In genomic region chr17:80959330-80960036, GRCh38 we compare ENCODE assay signal across 8 cellular contexts. TPM values are rescaled to one million over a fixed set of nuclear protein-coding genes. Genes with fewer than 3 reads are reported as not detected.
DNase-seq lines count a peak whose midpoint lies in the region; ATAC-seq and TF ChIP-seq lines count a peak whose summit lies in the region.

No MANE protein-coding gene starts in this region.

- peak; percentile 94 for ATAC-seq in Right ventricle myocardium superior (ENCODE audit: poor library complexity)
- ATAC-seq in HG03457 (IDR thresholded peaks at IDR 0.05; ENCODE audit: unreplicated experiment): no peak

- H3K36me3 ChIP-seq in BLaER1 (peaks cover 36% of the 10 kb centered on the region), SK-N-SH (replicated peaks in 1 of 2; ENCODE audit: control insufficient read depth in 1 of 2, insufficient read depth in 2 of 2, low read length in 1 of 2) (peaks cover 0 to 4% of the 10 kb centered on the region in 2 experiments)

- H3K9me3 ChIP-seq in BLaER1 (no peaks in the 10 kb centered on the region; the same call in 1 of the 2 replicates), SK-N-SH (no peaks in the 10 kb centered on the region)

- H3K9me2 ChIP-seq in SK-N-SH: no peaks in the 10 kb centered on the region

- no peaks in the 10 kb centered on the region for H3F3A ChIP-seq in SK-N-SH (replicated peaks; ENCODE audit: insufficient read depth)

- no peaks in the 10 kb centered on the region for H3K79me2 ChIP-seq in SK-N-SH (ENCODE audit: insufficient read depth)

- peaks cover 68% of the 10 kb centered on the region for H3K4me1 ChIP-seq in BLaER1
- peaks cover 0 to 37% of the 10 kb centered on the region in 2 experiments; a peak in 2 of 4 replicates for H3K4me1 ChIP-seq in SK-N-SH (ENCODE audit: control insufficient read depth in 1 of 2, insufficient read depth in 2 of 2, low read depth in 1 of 2, low read length in 1 of 2)

- DNase-seq in SK-N-SH (peak; percentile 69), Right ventricle myocardium superior (peak; percentile 92), posterior cingulate gyrus (peak in 7 of 10 donors; percentile 27 to 90 (median 63)), ecto neural progenitor cell (ENCODE audit: low spot score) (no peak)
- DNase-seq in activated naive CD4-positive, alpha-beta T cell treated with anti-CD3 and anti-CD28 coated beads, Interleukin-2, amount 50 U/mL, for 16 hours: no peak
- DNase-seq in stimulated activated CD4-positive, alpha-beta T cell treated with anti-CD3 and anti-CD28 coated beads, Interleukin-2, amount 100 ng/mL, for 48 hours: no peak

- WGBS in SK-N-SH (ENCODE audit: low lambda C conversion rate): 67% methylated on average over 23 of the region's 23 CpGs

- POLR2A ChIA-PET in SK-N-SH (lab: Yijun Ruan, JAX): interaction anchor here (0.5 kb wide), 1 partner anchor 13 kb away, joined by 3 read pairs; no protein-coding TSS in a partner anchor

- H4K20me1 ChIP-seq in BLaER1 (peaks cover 68% of the 10 kb centered on the region), SK-N-SH (ENCODE audit: insufficient read depth) (no peaks in the 10 kb centered on the region)

- TF ChIP-seq EP300 in SK-N-SH (IDR thresholded peaks at IDR 0.05; ENCODE audit: borderline replicate concordance in 1 of 2, low read depth in 1 of 2, low read length in 1 of 2): no peak

- intact Hi-C loops in Right ventricle myocardium superior (cut with DNase I) (no loop called here), posterior cingulate gyrus (cut with DNase I) (no loop called here)

- H3K27ac ChIP-seq in BLaER1 (no peak overlapping the region), SK-N-SH (ENCODE audit: low read depth in 2 of 2, low read length in 1 of 2) (peak overlapping the region in 1 of 2 experiments; percentile 79; a peak in 2 of 4 replicates)

- no peak for TF ChIP-seq CTCF in SK-N-SH (IDR thresholded peaks at IDR 0.05)

- no peak overlapping the region for H2AFZ ChIP-seq in SK-N-SH (ENCODE audit: low read depth)

- TF ChIP-seq RAD21 in SK-N-SH (IDR thresholded peaks at IDR 0.05; ENCODE audit: low read length): no peak

- peak overlapping the region; percentile 85 for H3K4me2 ChIP-seq in BLaER1
- peak overlapping the region; percentile 24; the same call in 1 of the 2 replicates for H3K4me2 ChIP-seq in SK-N-SH

- CTCF ChIA-PET in SK-N-SH (lab: Yijun Ruan, JAX): interaction anchor here (0.5 to 2.4 kb wide), 15 partner anchors 9 to 1165 kb away, joined by 3 to 9 read pairs (median 4); no protein-coding TSS in a partner anchor

- H3K4me3 ChIP-seq in BLaER1 (no peak overlapping the region), SK-N-SH (ENCODE audit: low read depth in 2 of 2, low read length in 1 of 2) (no peak overlapping the region)

- H3K27me3 ChIP-seq in BLaER1 (no peaks in the 10 kb centered on the region), SK-N-SH (ENCODE audit: insufficient read depth) (no peaks in the 10 kb centered on the region)

- H3K9ac ChIP-seq in BLaER1 (no peak overlapping the region), SK-N-SH (no peak overlapping the region)

TF ChIP-seq in SK-N-SH, 30 proteins besides CTCF, POLR2A, EP300 and RAD21:
- TF ChIP-seq MXI1 (IDR thresholded peaks at IDR 0.05; ENCODE audit: low read depth, low read length): no peak
- peak; percentile 11; the same call in 1 of the 2 replicates for TF ChIP-seq RCOR1 (IDR thresholded peaks at IDR 0.05; ENCODE audit: low read length)
- no peak for TF ChIP-seq RFX5 (IDR thresholded peaks at IDR 0.05; ENCODE audit: low read length)
- no peak for TF ChIP-seq SIN3A (IDR thresholded peaks at IDR 0.05; ENCODE audit: borderline replicate concordance, low read depth, low read length)
- TF ChIP-seq ZBTB33 (IDR thresholded peaks at IDR 0.05; ENCODE audit: borderline replicate concordance, low read depth): no peak
- no peak for TF ChIP-seq FOXJ3 (CRISPR knock-in tag; IDR thresholded peaks at IDR 0.05)
- TF ChIP-seq PBX3 (IDR thresholded peaks at IDR 0.05): peak; percentile 84
- TF ChIP-seq TEAD4 (IDR thresholded peaks at IDR 0.05; ENCODE audit: borderline replicate concordance, insufficient read depth): no peak
- TF ChIP-seq TCF12 (IDR thresholded peaks at IDR 0.05): peak; percentile 46; the same call in 1 of the 2 replicates
- no peak for TF ChIP-seq TAF1 (IDR thresholded peaks at IDR 0.05; ENCODE audit: borderline replicate concordance, low read depth, low read length)
- TF ChIP-seq YY1 (IDR thresholded peaks at IDR 0.05; ENCODE audit: low read depth): no peak
- TF ChIP-seq NFIC (IDR thresholded peaks at IDR 0.05; ENCODE audit: borderline replicate concordance): peak; percentile 69

RNA-seq across cellular contexts. Expression of gene CHMP6, which starts 32.2 kb away (rescaled TPM):
- 44.1 and 44.3 TPM in 2 replicates for polyA plus RNA-seq in SK-N-SH (2012; rRNA removed)
- polyA plus RNA-seq in SK-N-SH (2012; cell fraction: cytosol; rRNA removed): 39.4 and 46.0 TPM in 2 replicates
- 24.7 and 32.2 TPM in 2 replicates for polyA plus RNA-seq in SK-N-SH (2012; cell fraction: nucleus; rRNA removed)
- total RNA-seq in Right ventricle myocardium superior: 13.6 TPM

Comparison
In these comparisons a context has a peak if more than half of its experiments do, and no peak if none do; other contexts are left out.
1. DNase-seq: peak in SK-N-SH (single experiment), Right ventricle myocardium superior (single experiment) and posterior cingulate gyrus (7 of 10); none in activated naive CD4-positive, alpha-beta T cell treated with anti-CD3 and anti-CD28 coated beads, Interleukin-2, amount 50 U/mL, for 16 hours (single experiment), ecto neural progenitor cell (single experiment) and stimulated activated CD4-positive, alpha-beta T cell treated with anti-CD3 and anti-CD28 coated beads, Interleukin-2, amount 100 ng/mL, for 48 hours (0 of 2).